ENCODE assay signal across 8 cellular contexts in genomic region chr20:59940956-59941294, GRCh38.
DNase-seq lines count a peak whose midpoint lies in the region; TF ChIP-seq lines count a peak whose summit lies in the region.

No MANE protein-coding gene starts in this region.

- no peak for TF ChIP-seq CTCF in coronary artery (IDR thresholded peaks at IDR 0.05)

- peaks cover 7% of the 10 kb centered on the region; the same call in 1 of the 2 replicates for H3K9me3 ChIP-seq in HUES6 (ENCODE audit: control insufficient read depth, insufficient read depth, low read depth, low read length)
- no peaks in the 10 kb centered on the region for H3K9me3 ChIP-seq in neuron (ENCODE audit: low read length)

- H3K4me3 ChIP-seq in GM08714 (ENCODE audit: low read length) (peak overlapping the region; percentile 73), HUES6 (ENCODE audit: low read depth, low read length) (peak overlapping the region; percentile 85), coronary artery (peak overlapping the region; percentile 87), neuron (ENCODE audit: low read length) (peak overlapping the region; percentile 78)

- H3K27ac ChIP-seq in HUES6 (ENCODE audit: low read depth, low read length) (peak overlapping the region; percentile 77), coronary artery (peak overlapping the region; percentile 93 to 98)

- DNase-seq in coronary artery (ENCODE audit: low spot score): no peak
- DNase-seq in NCI-H1417 treated with DMSO at 0.1 percent for 48 hours (lab: John Stamatoyannopoulos, UW): no peak
- DNase-seq in Ammon's horn (ENCODE audit: low spot score): no peak
- no peak for DNase-seq in stimulated activated naive CD4-positive, alpha-beta T cell (lab: John Stamatoyannopoulos, UW)
- DNase-seq in DMS53 (lab: John Stamatoyannopoulos, UW): no peak

- peaks cover 6% of the 10 kb centered on the region; the same call in 1 of the 2 replicates for H3K4me1 ChIP-seq in HUES6 (ENCODE audit: control insufficient read depth, insufficient read depth, low read length)
- peaks cover 23% of the 10 kb centered on the region for H3K4me1 ChIP-seq in neuron (ENCODE audit: insufficient read depth, low read length)

- H3K36me3 ChIP-seq in HUES6 (ENCODE audit: control insufficient read depth, insufficient read depth, low read length) (peaks cover 27% of the 10 kb centered on the region), neuron (ENCODE audit: insufficient read depth, low read length) (peaks cover 24% of the 10 kb centered on the region)

- peak overlapping the region; percentile 94 for H3K9ac ChIP-seq in HUES6 (ENCODE audit: low read length)

- peaks cover 16% of the 10 kb centered on the region for H3K27me3 ChIP-seq in HUES6 (ENCODE audit: control insufficient read depth, insufficient read depth, low read length)
- no peaks in the 10 kb centered on the region for H3K27me3 ChIP-seq in neuron (ENCODE audit: insufficient read depth, low read length)

- peak overlapping the region; percentile 76 for H2AFZ ChIP-seq in neuron (ENCODE audit: low read depth, low read length)
